ENCODE assay signal across 8 cellular contexts in genomic region chrX:13938766-13939530, GRCh38.
A peak's percentile ranks its signal among the peaks of the same experiment; 100 is the strongest.
DNase-seq lines count a peak whose midpoint lies in the region; ATAC-seq and TF ChIP-seq lines count a peak whose summit lies in the region.

No MANE protein-coding gene starts in this region.

- intact Hi-C loops in heart right ventricle (cut with DNase I) = no loop called here
- intact Hi-C loops in Right ventricle myocardium superior (cut with DNase I) = no loop called here
- intact Hi-C loops in ascending aorta (cut with DNase I) = loop anchor here (5.0 kb wide), 1 partner anchor 42 kb away; no protein-coding TSS in a partner anchor
- intact Hi-C loops in left lung (cut with DNase I) = no loop called here
- intact Hi-C loops in transverse colon (cut with DNase I; ENCODE audit: low total_unique reads) = no loop called here

- TF ChIP-seq CTCF in heart right ventricle (IDR thresholded peaks at IDR 0.05) (no peak), ascending aorta (IDR thresholded peaks at IDR 0.05) (no peak), left lung (IDR thresholded peaks at IDR 0.05) (no peak), transverse colon (IDR thresholded peaks at IDR 0.05) (no peak)

- H3K36me3 ChIP-seq in heart right ventricle = no peaks in the 10 kb centered on the region
- H3K36me3 ChIP-seq in ascending aorta = no peaks in the 10 kb centered on the region
- no peaks in the 10 kb centered on the region for H3K36me3 ChIP-seq in left lung
- H3K36me3 ChIP-seq in transverse colon = no peaks in the 10 kb centered on the region

- peak overlapping the region; percentile 25 to 62 (median 56) for H3K4me3 ChIP-seq in heart right ventricle
- H3K4me3 ChIP-seq in ascending aorta = peak overlapping the region; percentile 63 to 68
- H3K4me3 ChIP-seq in left lung = peak overlapping the region; percentile 41 to 45
- peak overlapping the region in 3 of 4 donors; percentile 38 to 60 (median 41) for H3K4me3 ChIP-seq in transverse colon

- peaks cover 0 to 87% (median 0%) of the 10 kb centered on the region in 7 donors for H3K27me3 ChIP-seq in heart right ventricle
- peaks cover 9% of the 10 kb centered on the region for H3K27me3 ChIP-seq in ascending aorta
- H3K27me3 ChIP-seq in left lung = peaks cover 23 to 45% of the 10 kb centered on the region in 2 donors
- peaks cover 13% of the 10 kb centered on the region for H3K27me3 ChIP-seq in transverse colon

- ATAC-seq in heart right ventricle = no peak
- ATAC-seq in Right ventricle myocardium superior (ENCODE audit: poor library complexity) = no peak
- no peak for ATAC-seq in left lung
- no peak for ATAC-seq in GM19467 (IDR thresholded peaks at IDR 0.05; ENCODE audit: unreplicated experiment)
- ATAC-seq in GM19351 (IDR thresholded peaks at IDR 0.05; ENCODE audit: unreplicated experiment) = no peak

- no peak for TF ChIP-seq EP300 in transverse colon (IDR thresholded peaks at IDR 0.05; ENCODE audit: low read depth)

- no peak for DNase-seq in heart right ventricle
- no peak for DNase-seq in Right ventricle myocardium superior
- DNase-seq in ascending aorta (ENCODE audit: low spot score in 2 of 2) = no peak
- no peak for DNase-seq in left lung
- no peak for DNase-seq in transverse colon
- no peak for DNase-seq in HK-2 (ENCODE audit: unreplicated experiment)

- in situ Hi-C loops in transverse colon (cut with MboI; ENCODE audit: low pct_ligation_motif_present in 1 of 4, low pct_unique_long_range_greater_than_20kb in 1 of 4, low sequenced_read_pairs in 3 of 4) = no loop called here

- 9 to 13% methylated on average over 31 to 36 of the region's 37 CpGs for WGBS in heart right ventricle, 2 donors
- 41% methylated on average over 37 of the region's 37 CpGs; no CpG with 5 or more reads in 1 of the 2 donors for WGBS in transverse colon (ENCODE audit: low coverage in 1 of 2), 2 donors

- H3K9me3 ChIP-seq in heart right ventricle = no peaks in the 10 kb centered on the region
- H3K9me3 ChIP-seq in ascending aorta = no peaks in the 10 kb centered on the region
- H3K9me3 ChIP-seq in left lung = no peaks in the 10 kb centered on the region
- H3K9me3 ChIP-seq in transverse colon = no peaks in the 10 kb centered on the region

- H3K4me1 ChIP-seq in heart right ventricle = peaks cover 0 to 7% (median 0%) of the 10 kb centered on the region in 9 donors
- H3K4me1 ChIP-seq in ascending aorta = no peaks in the 10 kb centered on the region
- H3K4me1 ChIP-seq in left lung = no peaks in the 10 kb centered on the region
- H3K4me1 ChIP-seq in transverse colon = peaks cover 0 to 17% (median 2%) of the 10 kb centered on the region in 4 donors

- TF ChIP-seq POLR2A in transverse colon (IDR thresholded peaks at IDR 0.05) = no peak

- H3K27ac ChIP-seq in heart right ventricle = no peak overlapping the region
- no peak overlapping the region for H3K27ac ChIP-seq in ascending aorta
- no peak overlapping the region for H3K27ac ChIP-seq in left lung
- peak overlapping the region in 1 of 4 donors; percentile 9 for H3K27ac ChIP-seq in transverse colon
